16 cellular contexts compared by ENCODE assay signal in genomic region chr7:138089080-138089901, GRCh38. TPM values are rescaled to one million over a fixed set of nuclear protein-coding genes. Genes with fewer than 3 reads are reported as not detected.
DNase-seq lines count a peak whose midpoint lies in the region; ATAC-seq, FAIRE-seq and TF ChIP-seq lines count a peak whose summit lies in the region.
"Had no signal": no experiment of that assay in that cellular context is flagged by ENCODE, and none has a peak within 500 bp of the region (broad histone marks: within the 10 kb centered on the region; RNA-seq: fewer than 3 reads in every experiment).

No MANE protein-coding gene starts in this region.

- H3K36me3 ChIP-seq in bronchial epithelial cell (ENCODE audit: control insufficient read depth, insufficient read depth, low read length): no peaks in the 10 kb centered on the region
- no peaks in the 10 kb centered on the region for H3K36me3 ChIP-seq in neutrophil
- H3K36me3 ChIP-seq: esophagus squamous epithelium had no signal

- H3K9me3 ChIP-seq in neutrophil: no peaks in the 10 kb centered on the region
- H3K9me3 ChIP-seq: esophagus squamous epithelium had no signal

- TF ChIP-seq CTCF in NB4 (IDR thresholded peaks at IDR 0.05; ENCODE audit: low read depth, low read length) (no peak), bronchial epithelial cell (IDR thresholded peaks at IDR 0.05; ENCODE audit: insufficient read depth, low read length, severe bottlenecking) (no peak), neutrophil (IDR thresholded peaks at IDR 0.05) (no peak)

- no peak for FAIRE-seq in bronchial epithelial cell (lab: Jason Lieb, UNC)

- DNase-seq in H4 (ENCODE audit: low spot score) (peak; percentile 62), NB4 (ENCODE audit: low read depth) (peak; percentile 53), bronchial epithelial cell (ENCODE audit: low read depth) (peak; percentile 84), OCI-M2 (lab: John Stamatoyannopoulos, UW; ENCODE audit: unreplicated experiment) (no peak), nucleus accumbens (lab: John Stamatoyannopoulos, UW) (no peak), hippocampal formation (lab: John Stamatoyannopoulos, UW) (no peak)
- DNase-seq: activated B cell treated with CpG ODN at 0.5 μM for 24 hours; activated naive CD8-positive, alpha-beta T cell treated with anti-CD3 and anti-CD28 coated beads for 36 hours; CD4-positive, alpha-beta T cell; esophagus squamous epithelium; GF-D8; NCI-H82 had no signal

- ATAC-seq in HG03039 (IDR thresholded peaks at IDR 0.05; ENCODE audit: unreplicated experiment): no peak

- H3K4me3 ChIP-seq in NB4 (ENCODE audit: low read depth, low read length): no peak overlapping the region
- H3K4me3 ChIP-seq in bronchial epithelial cell (ENCODE audit: low read depth, low read length): no peak overlapping the region
- no peak overlapping the region for H3K4me3 ChIP-seq in neutrophil (ENCODE audit: low read depth in 1 of 2, low read length in 1 of 2)
- H3K4me3 ChIP-seq: esophagus squamous epithelium had no signal

- H3K27me3 ChIP-seq in bronchial epithelial cell (ENCODE audit: control insufficient read depth, insufficient read depth, low read length) (no peaks in the 10 kb centered on the region), neutrophil (no peaks in the 10 kb centered on the region)
- H3K27me3 ChIP-seq: esophagus squamous epithelium had no signal

- H3K4me1 ChIP-seq in neutrophil (ENCODE audit: control insufficient read depth in 1 of 2, insufficient read depth in 1 of 2, low read depth in 1 of 2, low read length in 1 of 2): peaks cover 23 to 27% of the 10 kb centered on the region in 2 experiments
- H3K4me1 ChIP-seq: esophagus squamous epithelium had no signal

- H3K27ac ChIP-seq in neutrophil: peak overlapping the region; percentile 33
- H3K27ac ChIP-seq: esophagus squamous epithelium had no signal

- no peak for TF ChIP-seq POLR2A in NB4 (IDR thresholded peaks at IDR 0.05; ENCODE audit: extremely low read depth, insufficient read length)

RNA-seq across cellular contexts. Expression of gene AKR1D1, which starts 13.0 kb away (rescaled TPM):
- not detected in 2 replicates for total RNA-seq in H4 (2014; rRNA removed; shearing (Covaris generic))
- under 0.01 TPM in 1 of 2 replicates, not detected in the other for total RNA-seq in bronchial epithelial cell
- total RNA-seq: activated B cell treated with CpG ODN at 0.5 μM for 24 hours; activated naive CD8-positive, alpha-beta T cell treated with anti-CD3 and anti-CD28 coated beads for 36 hours; CD4-positive, alpha-beta T cell; esophagus squamous epithelium; mesenteric fat pad; osteoblast had no signal

Comparison
In these comparisons a context has a peak if more than half of its experiments do, and no peak if none do; other contexts are left out.
1. DNase-seq: peak in H4 (single experiment), NB4 (single experiment) and bronchial epithelial cell (single experiment); none in OCI-M2 (single experiment), nucleus accumbens (0 of 56) and hippocampal formation (0 of 2).